In genomic region chr1:204186597-204186996, GRCh38 we compare ENCODE assay signal across 1 cellular context.
TF ChIP-seq lines count a peak whose summit lies in the region.

No MANE protein-coding gene starts in this region.

TF ChIP-seq in HepG2, 621 proteins besides CTCF, POLR2A, EP300 and RAD21:
- TF ChIP-seq NFE2L2 (IDR thresholded peaks at IDR 0.05; ENCODE audit: low read length) (no peak), RARA (CRISPR knock-in tag; IDR thresholded peaks at IDR 0.05) (0 out of 2 replicates have a peak, but pooled peaks have one; percentile 15)
